ENCODE assay signal across 10 cellular contexts in genomic region chr1:21703318-21703963, GRCh38. TPM values are rescaled to one million over a fixed set of nuclear protein-coding genes. Genes with fewer than 3 reads are reported as not detected.
DNase-seq lines count a peak whose midpoint lies in the region; ATAC-seq and TF ChIP-seq lines count a peak whose summit lies in the region.
"Had no signal": no experiment of that assay in that cellular context is flagged by ENCODE, and none has a peak within 500 bp of the region (broad histone marks: within the 10 kb centered on the region; RNA-seq: fewer than 3 reads in every experiment).

No MANE protein-coding gene starts in this region.

- H3K36me3 ChIP-seq in Caco-2 (ENCODE audit: control insufficient read depth, insufficient read depth, low read length) (0 out of 2 replicates have a peak, but pooled peaks cover 3% of the 10 kb centered on the region), RWPE2 (ENCODE audit: low read depth) (peaks cover 90% of the 10 kb centered on the region), thoracic aorta (peaks cover 63% of the 10 kb centered on the region)

- H3K4me1 Mint-ChIP-seq in Caco-2 (ENCODE audit: low read depth, unreplicated experiment) = peaks cover 14% of the 10 kb centered on the region

- H3K27ac ChIP-seq in RWPE2 (ENCODE audit: poor library complexity, severe bottlenecking) (no peak overlapping the region), thoracic aorta (no peak overlapping the region)
- H3K27ac ChIP-seq: SK-N-MC had no signal

- H3K36me3 Mint-ChIP-seq in Caco-2 (ENCODE audit: insufficient read depth, unreplicated experiment) = peaks cover 56% of the 10 kb centered on the region

- ATAC-seq in RWPE2 (ENCODE audit: low read depth) (0 out of 3 replicates have a peak, but pooled peaks have one; percentile 27), thoracic aorta (ENCODE audit: insufficient number of reproducible peaks, low FRiP score, low read depth) (no peak)

- no peaks in the 10 kb centered on the region for H3K27me3 Mint-ChIP-seq in Caco-2 (ENCODE audit: insufficient read depth, unreplicated experiment)

- peak overlapping the region; percentile 3 for H3K27ac Mint-ChIP-seq in Caco-2 (ENCODE audit: unreplicated experiment)

- no peaks in the 10 kb centered on the region for H3K9me3 Mint-ChIP-seq in Caco-2 (ENCODE audit: unreplicated experiment)
- H3K9me3 Mint-ChIP-seq: natural killer cell had no signal

- no TSS peak for BruUV-seq in Caco-2 (replicated peaks; lab: Mats Ljungman, UMichigan)

- POLR2A ChIA-PET in Caco-2 (lab: Charles Lee) = no interaction called here

- H3K27me3 ChIP-seq in Caco-2 (replicated peaks; ENCODE audit: control insufficient read depth, insufficient read depth, low read length) (no peaks in the 10 kb centered on the region), RWPE2 (ENCODE audit: insufficient read depth, poor library complexity, severe bottlenecking) (no peaks in the 10 kb centered on the region), thoracic aorta (replicated peaks; ENCODE audit: insufficient read depth) (no peaks in the 10 kb centered on the region)

- intact Hi-C loops in Caco-2 (cut with micrococcal nuclease; ENCODE audit: unreplicated experiment) = loop anchor here (1.0 to 2.0 kb wide), 2 partner anchors 79 to 261 kb away; no protein-coding TSS in a partner anchor

- H3K9me3 ChIP-seq in Caco-2 (no peaks in the 10 kb centered on the region), RWPE2 (ENCODE audit: severe bottlenecking) (no peaks in the 10 kb centered on the region), thoracic aorta (no peaks in the 10 kb centered on the region)

- no peak overlapping the region for H3K4me3 ChIP-seq in Caco-2 (ENCODE audit: low read depth, low read length)
- H3K4me3 ChIP-seq in RWPE2 (ENCODE audit: severe bottlenecking) = no peak overlapping the region
- H3K4me3 ChIP-seq in thoracic aorta = no peak overlapping the region
- H3K4me3 ChIP-seq: SK-N-MC had no signal

- peak in 1 of 2 experiments; percentile 29 for DNase-seq in Caco-2
- peak; percentile 3 for DNase-seq in HCEC 1CT
- DNase-seq in RWPE2 (ENCODE audit: low spot score) = no peak
- DNase-seq in foreskin melanocyte = peak; percentile 60
- no peak for DNase-seq in thoracic aorta (ENCODE audit: low spot score)
- DNase-seq in stimulated activated naive CD4-positive, alpha-beta T cell treated with Interleukin-2 at 50 U/mL for 16 hours (lab: John Stamatoyannopoulos, UW) = no peak
- no peak for DNase-seq in C1 segment of cervical spinal cord (lab: John Stamatoyannopoulos, UW)
- DNase-seq in mucosa of gallbladder (ENCODE audit: low spot score) = no peak
- DNase-seq: natural killer cell had no signal

- H3K4me3 Mint-ChIP-seq in Caco-2 (ENCODE audit: unreplicated experiment) = no peak overlapping the region
- H3K4me3 Mint-ChIP-seq: natural killer cell had no signal

- CTCF ChIA-PET in Caco-2 (lab: Charles Lee) = interaction anchor here (0.7 kb wide), 1 partner anchor 78 kb away, joined by 5 read pairs; no protein-coding TSS in a partner anchor

- no peaks in the 10 kb centered on the region for H3K4me1 ChIP-seq in Caco-2
- no peaks in the 10 kb centered on the region for H3K4me1 ChIP-seq in RWPE2 (ENCODE audit: insufficient read depth, poor library complexity, severe bottlenecking)
- H3K4me1 ChIP-seq in thoracic aorta (ENCODE audit: control insufficient read depth in 1 of 2, low read depth in 2 of 2) = no peaks in the 10 kb centered on the region

- TF ChIP-seq CTCF in Caco-2 (IDR thresholded peaks at IDR 0.05; ENCODE audit: insufficient read depth in 1 of 2, low read depth in 1 of 2, low read length in 1 of 2, severe bottlenecking in 1 of 2, unreplicated experiment in 1 of 2) = peak; percentile 47 to 53
- peak; percentile 67 for TF ChIP-seq CTCF in RWPE2 (IDR thresholded peaks at IDR 0.05; ENCODE audit: poor library complexity, severe bottlenecking)
- TF ChIP-seq CTCF in thoracic aorta (IDR thresholded peaks at IDR 0.05) = peak; percentile 19

RNA-seq across cellular contexts. Expression of gene RAP1GAP, which starts 34.3 kb away (rescaled TPM):
- 7.2 and 9.3 TPM in 2 replicates for total RNA-seq in Caco-2 (2022)
- total RNA-seq in thoracic aorta = under 1 TPM; 0.27 to 0.92 TPM
- 157 TPM for total RNA-seq in mucosa of gallbladder

Comparison
In these comparisons a context has a peak if more than half of its experiments do, and no peak if none do; other contexts are left out.
1. DNase-seq: peak in HCEC 1CT (single experiment) and foreskin melanocyte (single experiment); none in RWPE2 (single experiment), thoracic aorta (single experiment), stimulated activated naive CD4-positive, alpha-beta T cell treated with Interleukin-2 at 50 U/mL for 16 hours (single experiment), C1 segment of cervical spinal cord (0 of 14) and mucosa of gallbladder (single experiment).
2. RNA of gene RAP1GAP, which starts 34.3 kb away (total RNA-seq): 157 TPM in mucosa of gallbladder (single experiment); 7.2 to 9.3 TPM in Caco-2 and 0.27 to 0.92 TPM in thoracic aorta; every median in the first group is over 10 times any median in the second.
3. Peak in every context shown above with its lines, with median percentiles within 50 percentile points of each other: CTCF ChIP-seq.